8 cellular contexts compared by ENCODE assay signal in genomic region chr4:144021336-144021990, GRCh38. TPM values are rescaled to one million over a fixed set of nuclear protein-coding genes. Genes with fewer than 3 reads are reported as not detected.
DNase-seq lines count a peak whose midpoint lies in the region; ATAC-seq and TF ChIP-seq lines count a peak whose summit lies in the region.
"Not testable (repeated sequence)": the region's sequence is repeated elsewhere in the genome, so short reads cannot be mapped to it uniquely, and the experiment has no call there.

No MANE protein-coding gene starts in this region.

- H3K4me1 ChIP-seq in gastroesophageal sphincter; naive thymus-derived CD4-positive, alpha-beta T cell (ENCODE audit: control insufficient read depth in 2 of 2, insufficient read depth in 2 of 2, low read length in 2 of 2): not testable (repeated sequence)

- DNase-seq in A172 (ENCODE audit: low spot score) (peak; percentile 13), GM10266 (ENCODE audit: extremely low spot score) (peak; percentile 1), NCI-H69 (lab: John Stamatoyannopoulos, UW) (peak; percentile 6)
- DNase-seq in activated naive CD8-positive, alpha-beta T cell treated with anti-CD3 and anti-CD28 coated beads, Interleukin-2, amount 50 U/mL, for 24 hours, result not testable (repeated sequence)
- DNase-seq in naive thymus-derived CD4-positive, alpha-beta T cell, result peak in 2 of 9 donors; percentile 0 to 11

- not testable (repeated sequence) for TF ChIP-seq EP300 in gastroesophageal sphincter (IDR thresholded peaks at IDR 0.05)

- not testable (repeated sequence) for H3K9me3 Mint-ChIP-seq in activated naive CD8-positive, alpha-beta T cell treated with anti-CD3 and anti-CD28 coated beads, Interleukin-2, amount 50 U/mL, for 24 hours; naive thymus-derived CD4-positive, alpha-beta T cell

- not testable (repeated sequence) for H3K4me3 Mint-ChIP-seq in activated naive CD8-positive, alpha-beta T cell treated with anti-CD3 and anti-CD28 coated beads, Interleukin-2, amount 50 U/mL, for 24 hours
- H3K4me3 Mint-ChIP-seq in naive thymus-derived CD4-positive, alpha-beta T cell, result peak overlapping the region in 1 of 10 donors; percentile 13

- not testable (repeated sequence) for H3K4me1 Mint-ChIP-seq in activated naive CD8-positive, alpha-beta T cell treated with anti-CD3 and anti-CD28 coated beads, Interleukin-2, amount 50 U/mL, for 24 hours; naive thymus-derived CD4-positive, alpha-beta T cell

- TF ChIP-seq CTCF in GM10266 (IDR thresholded peaks at IDR 0.05; ENCODE audit: control insufficient read depth, insufficient read depth, low read depth, missing control alignments), result peak; percentile 59
- peak in 3 of 4 experiments; percentile 14 to 41 (median 29) for TF ChIP-seq CTCF in gastroesophageal sphincter (IDR thresholded peaks at IDR 0.05)

- peak; percentile 88 for ATAC-seq in GM21576 (IDR thresholded peaks at IDR 0.05; ENCODE audit: unreplicated experiment)
- peak; percentile 78 for ATAC-seq in HG03469 (IDR thresholded peaks at IDR 0.05; ENCODE audit: unreplicated experiment)
- ATAC-seq in activated naive CD8-positive, alpha-beta T cell treated with anti-CD3 and anti-CD28 coated beads, Interleukin-2, amount 50 U/mL, for 24 hours, result peak; percentile 54
- ATAC-seq in gastroesophageal sphincter, result not testable (repeated sequence)
- peak; percentile 52 for ATAC-seq in naive thymus-derived CD4-positive, alpha-beta T cell

- H3K36me3 Mint-ChIP-seq in activated naive CD8-positive, alpha-beta T cell treated with anti-CD3 and anti-CD28 coated beads, Interleukin-2, amount 50 U/mL, for 24 hours (ENCODE audit: low read depth); naive thymus-derived CD4-positive, alpha-beta T cell: not testable (repeated sequence)

- H3K27me3 Mint-ChIP-seq in activated naive CD8-positive, alpha-beta T cell treated with anti-CD3 and anti-CD28 coated beads, Interleukin-2, amount 50 U/mL, for 24 hours; naive thymus-derived CD4-positive, alpha-beta T cell: not testable (repeated sequence)

- H3K27ac ChIP-seq in gastroesophageal sphincter; naive thymus-derived CD4-positive, alpha-beta T cell (ENCODE audit: low read depth, low read length): not testable (repeated sequence)

- H3K9me3 ChIP-seq in gastroesophageal sphincter; naive thymus-derived CD4-positive, alpha-beta T cell (ENCODE audit: control insufficient read depth in 2 of 3, low read length in 3 of 3): not testable (repeated sequence)

- 5 to 41% methylated on average over 3 to 4 of the region's 4 CpGs for WGBS in gastroesophageal sphincter (ENCODE audit: low coverage in 1 of 2), 2 donors

- not testable (repeated sequence) for H3K36me3 ChIP-seq in gastroesophageal sphincter; naive thymus-derived CD4-positive, alpha-beta T cell (ENCODE audit: control insufficient read depth in 2 of 3, insufficient read depth in 3 of 3, low read length in 3 of 3)

- not testable (repeated sequence) for H3K4me3 ChIP-seq in gastroesophageal sphincter; naive thymus-derived CD4-positive, alpha-beta T cell (ENCODE audit: low read length)

- CTCF ChIA-PET in naive thymus-derived CD4-positive, alpha-beta T cell (lab: Charles Lee), result interaction anchor here (0.7 kb wide), 1 partner anchor 1374 kb away, joined by 3 read pairs; no protein-coding TSS in a partner anchor

- TF ChIP-seq POLR2A in gastroesophageal sphincter (IDR thresholded peaks at IDR 0.05), result not testable (repeated sequence)

- POLR2A ChIA-PET in naive thymus-derived CD4-positive, alpha-beta T cell (lab: Charles Lee), result not testable (repeated sequence)

- H3K27ac Mint-ChIP-seq in activated naive CD8-positive, alpha-beta T cell treated with anti-CD3 and anti-CD28 coated beads, Interleukin-2, amount 50 U/mL, for 24 hours; naive thymus-derived CD4-positive, alpha-beta T cell: not testable (repeated sequence)

- H3K27me3 ChIP-seq in gastroesophageal sphincter; naive thymus-derived CD4-positive, alpha-beta T cell (ENCODE audit: control insufficient read depth in 2 of 2, insufficient read depth in 2 of 2, low read length in 2 of 2): not testable (repeated sequence)

- intact Hi-C loops in naive thymus-derived CD4-positive, alpha-beta T cell (cut with micrococcal nuclease), result loop anchor here (1.0 to 10.0 kb wide), 3 partner anchors 247 to 463 kb away; no protein-coding TSS in a partner anchor

RNA-seq across cellular contexts. Expression of gene GYPB, which starts 2.3 kb away (rescaled TPM):
- total RNA-seq in A172 (2014; rRNA removed; shearing (Covaris generic)), result not detected in 2 replicates
- not detected for total RNA-seq in gastroesophageal sphincter
- not detected for total RNA-seq in naive thymus-derived CD4-positive, alpha-beta T cell
- not detected for polyA plus RNA-seq in naive thymus-derived CD4-positive, alpha-beta T cell
